In the genomic region with DNA sequence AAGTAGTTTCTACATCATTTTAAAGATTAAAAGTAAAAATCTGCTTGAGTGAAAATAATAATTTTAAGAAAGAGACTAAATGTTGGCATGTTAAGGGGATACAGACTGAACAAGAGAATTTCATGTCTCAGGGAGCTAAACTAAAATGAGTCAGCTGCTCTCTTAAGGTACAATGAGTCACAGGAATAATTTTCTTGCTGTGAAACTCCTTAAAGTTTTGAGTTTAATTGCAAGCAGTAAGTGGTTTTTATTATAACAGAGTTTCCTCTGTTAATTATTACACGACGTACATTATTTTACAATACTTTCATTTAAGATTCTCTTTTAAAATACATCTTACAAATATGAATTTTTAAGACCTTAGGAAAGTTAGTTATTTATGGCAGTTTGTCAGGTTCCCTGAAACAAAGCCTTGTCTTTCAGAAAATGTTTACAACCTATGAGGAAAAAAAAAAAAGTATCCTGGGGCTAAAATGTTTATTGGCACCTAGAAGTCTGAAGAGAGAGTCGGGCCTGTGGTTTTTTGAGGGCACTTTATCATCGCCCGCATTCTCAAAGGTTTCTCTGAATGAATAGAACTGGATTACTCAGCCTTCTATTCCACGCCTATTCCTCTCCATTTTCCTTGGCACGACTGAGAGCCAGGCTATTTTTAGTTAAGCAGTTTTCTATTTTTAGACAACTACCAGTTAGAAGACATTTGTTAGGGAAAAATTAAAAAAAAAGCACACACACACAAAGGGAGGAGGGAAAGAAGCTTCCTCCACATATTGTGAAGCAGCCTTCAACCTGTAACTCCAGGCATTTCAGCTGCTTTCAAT, we compare ENCODE assay signal across 8 cellular contexts.
DNase-seq lines count a peak whose midpoint lies in the region; ATAC-seq and TF ChIP-seq lines count a peak whose summit lies in the region.

No MANE protein-coding gene starts in this region.

- H3K4me3 ChIP-seq in fibroblast of lung (replicated peaks in 1 of 4; ENCODE audit: control extremely low read depth in 1 of 4, insufficient read depth in 1 of 4, low read depth in 3 of 4, low read length in 4 of 4) = peak overlapping the region in 3 of 4 experiments; percentile 24 to 33 (median 29)
- H3K4me3 ChIP-seq in neural progenitor cell = no peak overlapping the region

- peaks cover 26% of the 10 kb centered on the region for H3K4me1 Mint-ChIP-seq in neural progenitor cell

- H3K27me3 ChIP-seq in fibroblast of lung (ENCODE audit: control insufficient read depth, insufficient read depth, low read length) (no peaks in the 10 kb centered on the region), neural progenitor cell (no peaks in the 10 kb centered on the region)

- ATAC-seq in GM19025 (IDR thresholded peaks at IDR 0.05; ENCODE audit: low read depth, unreplicated experiment) (peak; percentile 60), HG03354 (IDR thresholded peaks at IDR 0.05; ENCODE audit: poor library complexity, severe bottlenecking, unreplicated experiment) (peak; percentile 68)

- H3K27me3 Mint-ChIP-seq in neural progenitor cell (ENCODE audit: insufficient read depth, low read depth) = no peaks in the 10 kb centered on the region

- H3K4me2 ChIP-seq in fibroblast of lung (ENCODE audit: extremely low read depth, insufficient read depth, low read length) = peak overlapping the region; percentile 79
- peak overlapping the region; percentile 30 for H3K4me2 ChIP-seq in neural progenitor cell

- H3K36me3 ChIP-seq in fibroblast of lung (ENCODE audit: control insufficient read depth, insufficient read depth, low read length) (no peaks in the 10 kb centered on the region), neural progenitor cell (no peaks in the 10 kb centered on the region)

- no peaks in the 10 kb centered on the region for H3K36me3 Mint-ChIP-seq in neural progenitor cell

- H3K27ac ChIP-seq in fibroblast of lung (ENCODE audit: insufficient read depth, low read length) (peak overlapping the region; percentile 93), neural progenitor cell (no peak overlapping the region)

- H3K9me3 Mint-ChIP-seq in neural progenitor cell = no peaks in the 10 kb centered on the region

- H3K27ac Mint-ChIP-seq in neural progenitor cell = peak overlapping the region; percentile 96

- intact Hi-C loops in posterior cingulate gyrus (cut with DNase I) = no loop called here

- H3K4me3 Mint-ChIP-seq in neural progenitor cell = peak overlapping the region; percentile 70

- no peaks in the 10 kb centered on the region for H3K79me2 ChIP-seq in fibroblast of lung (ENCODE audit: control insufficient read depth, insufficient read depth, low read length)
- no peaks in the 10 kb centered on the region for H3K79me2 ChIP-seq in neural progenitor cell (ENCODE audit: low read depth)

- peak; percentile 68 for DNase-seq in AG09319 (ENCODE audit: extremely low read depth, low read depth)
- peak; percentile 76 for DNase-seq in RKO (ENCODE audit: low spot score)
- peak; percentile 91 to 98 for DNase-seq in fibroblast of lung (ENCODE audit: low read depth in 2 of 2)
- DNase-seq in neural progenitor cell (ENCODE audit: low spot score) = peak; percentile 9
- DNase-seq in T-helper 1 cell = no peak
- DNase-seq in posterior cingulate gyrus = no peak

- H3K4me1 ChIP-seq in fibroblast of lung (ENCODE audit: control insufficient read depth, extremely low read depth, insufficient read depth, low read length) (peaks cover 3% of the 10 kb centered on the region), neural progenitor cell (peaks cover 17% of the 10 kb centered on the region)

- H3K9me3 ChIP-seq in fibroblast of lung (ENCODE audit: control insufficient read depth, insufficient read depth, low read depth, low read length) = no peaks in the 10 kb centered on the region
- H3K9me3 ChIP-seq in neural progenitor cell (ENCODE audit: low read depth) = no peaks in the 10 kb centered on the region

- TF ChIP-seq CTCF in AG09319 (IDR thresholded peaks at IDR 0.05; ENCODE audit: low read depth, low read length) (no peak), fibroblast of lung (conservative IDR thresholded peaks at IDR 0.05 in 1 of 2, IDR thresholded peaks at IDR 0.05 in 1 of 2; ENCODE audit: low read depth in 1 of 2, low read length in 2 of 2) (no peak), neural progenitor cell (IDR thresholded peaks at IDR 0.05) (no peak)

- peak overlapping the region; percentile 34 for H2AFZ ChIP-seq in fibroblast of lung (ENCODE audit: low read length)
- H2AFZ ChIP-seq in neural progenitor cell (replicated peaks) = peak overlapping the region; percentile 48

- H3K9ac ChIP-seq in fibroblast of lung (ENCODE audit: insufficient read depth, low read length) = peak overlapping the region; percentile 38
- H3K9ac ChIP-seq in neural progenitor cell = no peak overlapping the region

- H3F3A ChIP-seq in neural progenitor cell (ENCODE audit: low read depth) = no peaks in the 10 kb centered on the region

- no peaks in the 10 kb centered on the region for H4K20me1 ChIP-seq in fibroblast of lung (ENCODE audit: control insufficient read depth, extremely low read depth, insufficient read depth, low read length)
- H4K20me1 ChIP-seq in neural progenitor cell (ENCODE audit: low read depth) = no peaks in the 10 kb centered on the region

Comparison
In these comparisons a context has a peak if more than half of its experiments do, and no peak if none do; other contexts are left out.
1. DNase-seq: peak in AG09319 (single experiment), RKO (single experiment), fibroblast of lung (2 of 2) and neural progenitor cell (single experiment); none in T-helper 1 cell (0 of 5) and posterior cingulate gyrus (0 of 10).